In the genomic region with DNA sequence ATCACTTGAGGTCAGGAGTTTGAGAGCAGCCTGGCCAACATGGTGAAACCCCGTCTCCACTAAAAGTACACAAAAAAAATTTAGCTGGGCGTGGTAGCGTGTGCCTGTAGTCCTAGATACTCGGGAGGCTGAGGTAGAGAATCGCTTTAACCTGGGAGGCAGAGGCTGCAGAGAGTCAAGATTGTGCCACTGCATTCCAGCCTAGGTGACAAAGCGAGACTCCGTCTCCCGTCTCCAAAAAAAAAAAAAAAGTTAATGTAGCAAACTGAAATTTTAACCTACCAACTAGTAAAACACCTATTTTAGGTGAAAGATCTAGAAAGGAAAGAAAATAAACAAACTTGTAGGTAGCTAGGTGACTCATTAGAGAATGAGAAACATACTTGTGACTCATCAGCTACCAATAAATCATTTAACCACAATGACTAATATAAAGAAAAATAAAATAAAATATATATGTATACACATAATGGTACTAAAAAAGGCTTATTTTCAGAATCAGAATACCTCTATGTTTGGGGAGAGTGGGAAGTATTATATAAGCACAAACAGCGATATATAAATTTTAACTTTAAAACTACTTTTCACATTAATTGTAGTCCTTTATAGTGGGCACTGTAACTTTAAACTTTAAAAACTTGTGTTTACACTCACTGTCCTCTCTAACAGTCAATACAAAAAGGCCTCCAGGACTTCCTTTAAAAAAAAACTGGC, we compare ENCODE assay signal across 8 cellular contexts. TPM values are rescaled to one million over a fixed set of nuclear protein-coding genes. Genes with fewer than 3 reads are reported as not detected.
DNase-seq lines count a peak whose midpoint lies in the region; ATAC-seq and TF ChIP-seq lines count a peak whose summit lies in the region.

No MANE protein-coding gene starts in this region.

- peak overlapping the region; percentile 87 for H3K27ac ChIP-seq in foreskin keratinocyte

- CTCF ChIA-PET in activated CD4-positive, alpha-beta T cell treated with anti-CD3 and anti-CD28 coated beads, Interleukin-2, amount 10 ng/mL, durations not matched to agents 7 days and 5 days (lab: Charles Lee): interaction anchor here (0.6 to 1.4 kb wide), 3 partner anchors 105 to 285 kb away, joined by 3 to 5 read pairs (median 3); no protein-coding TSS in a partner anchor

- H3K36me3 Mint-ChIP-seq in activated CD4-positive, alpha-beta T cell treated with anti-CD3 and anti-CD28 coated beads, Interleukin-2, amount 10 ng/mL, durations not matched to agents 7 days and 5 days (ENCODE audit: low read depth): peaks cover 59% of the 10 kb centered on the region

- no peak for TF ChIP-seq CTCF in foreskin keratinocyte (conservative IDR thresholded peaks at IDR 0.05)

- H3K4me1 Mint-ChIP-seq in activated CD4-positive, alpha-beta T cell treated with anti-CD3 and anti-CD28 coated beads, Interleukin-2, amount 10 ng/mL, durations not matched to agents 7 days and 5 days: peaks cover 37% of the 10 kb centered on the region

- DNase-seq in activated CD4-positive, alpha-beta T cell treated with anti-CD3 and anti-CD28 coated beads for 4 hours: peak; percentile 15 to 18
- no peak for DNase-seq in activated CD4-positive, alpha-beta T cell treated with anti-CD3 and anti-CD28 coated beads, Interleukin-2, amount 50 U/mL, for 4 hours
- DNase-seq in activated CD4-positive, alpha-beta T cell treated with anti-CD3 and anti-CD28 coated beads, Interleukin-2, amount 10 ng/mL, durations not matched to agents 7 days and 5 days: no peak
- peak; percentile 81 to 91 for DNase-seq in foreskin keratinocyte
- DNase-seq in left lobe of liver (ENCODE audit: low spot score): no peak
- no peak for DNase-seq in NCI-H2171 treated with DMSO at 0.1 percent for 48 hours (lab: John Stamatoyannopoulos, UW)
- DNase-seq in GF-D8 (lab: John Stamatoyannopoulos, UW): no peak

- no peaks in the 10 kb centered on the region for H3K27me3 ChIP-seq in foreskin keratinocyte

- no peaks in the 10 kb centered on the region for H3K27me3 Mint-ChIP-seq in activated CD4-positive, alpha-beta T cell treated with anti-CD3 and anti-CD28 coated beads, Interleukin-2, amount 10 ng/mL, durations not matched to agents 7 days and 5 days

- POLR2A ChIA-PET in activated CD4-positive, alpha-beta T cell treated with anti-CD3 and anti-CD28 coated beads, Interleukin-2, amount 10 ng/mL, durations not matched to agents 7 days and 5 days (lab: Charles Lee): interaction anchor here (0.5 to 1.0 kb wide), 5 partner anchors 14 to 37 kb away, joined by 3 to 18 read pairs (median 7); a partner anchor contains a TSS

- peaks cover 19% of the 10 kb centered on the region for H3K4me1 ChIP-seq in foreskin keratinocyte

- ATAC-seq in HG03196 (IDR thresholded peaks at IDR 0.05; ENCODE audit: unreplicated experiment) (peak; percentile 58), foreskin keratinocyte (peak; percentile 91), left lobe of liver (no peak)

- H3K4me3 Mint-ChIP-seq in activated CD4-positive, alpha-beta T cell treated with anti-CD3 and anti-CD28 coated beads, Interleukin-2, amount 10 ng/mL, durations not matched to agents 7 days and 5 days: peak overlapping the region; percentile 32

- peaks cover 6% of the 10 kb centered on the region for H3K9me3 Mint-ChIP-seq in activated CD4-positive, alpha-beta T cell treated with anti-CD3 and anti-CD28 coated beads, Interleukin-2, amount 10 ng/mL, durations not matched to agents 7 days and 5 days

- peak overlapping the region; percentile 73 for H3K27ac Mint-ChIP-seq in activated CD4-positive, alpha-beta T cell treated with anti-CD3 and anti-CD28 coated beads, Interleukin-2, amount 10 ng/mL, durations not matched to agents 7 days and 5 days

RNA-seq across cellular contexts. Expression of a gene that starts 36.6 kb away (rescaled TPM):
- total RNA-seq in activated CD4-positive, alpha-beta T cell treated with anti-CD3 and anti-CD28 coated beads, Interleukin-2, amount 10 ng/mL, durations not matched to agents 7 days and 5 days: 10 to 100 TPM; 90.8 to 90.9 TPM
- 74.8 and 77.5 TPM in 2 replicates for total RNA-seq in foreskin keratinocyte
- polyA plus RNA-seq in foreskin keratinocyte: 45.2 and 45.6 TPM in 2 replicates
- 19.9 TPM for total RNA-seq in left lobe of liver

Comparison
In these comparisons a context has a peak if more than half of its experiments do, and no peak if none do; other contexts are left out.
1. DNase-seq: peak in activated CD4-positive, alpha-beta T cell treated with anti-CD3 and anti-CD28 coated beads for 4 hours (2 of 2) and foreskin keratinocyte (2 of 2); none in activated CD4-positive, alpha-beta T cell treated with anti-CD3 and anti-CD28 coated beads, Interleukin-2, amount 50 U/mL, for 4 hours (0 of 2), activated CD4-positive, alpha-beta T cell treated with anti-CD3 and anti-CD28 coated beads, Interleukin-2, amount 10 ng/mL, durations not matched to agents 7 days and 5 days (single experiment), left lobe of liver (single experiment), NCI-H2171 treated with DMSO at 0.1 percent for 48 hours (single experiment) and GF-D8 (single experiment).